11 cellular contexts compared by ENCODE assay signal in genomic region chr12:62802981-62803380, GRCh38.
DNase-seq lines count a peak whose midpoint lies in the region; ATAC-seq and TF ChIP-seq lines count a peak whose summit lies in the region.
"Had no signal": no experiment of that assay in that cellular context is flagged by ENCODE, and none has a peak within 500 bp of the region (broad histone marks: within the 10 kb centered on the region; RNA-seq: fewer than 3 reads in every experiment).

No MANE protein-coding gene starts in this region.

- H3K79me2 ChIP-seq in mammary epithelial cell (ENCODE audit: insufficient read depth, low read length) = no peaks in the 10 kb centered on the region

- BruUV-seq in mammary epithelial cell (replicated peaks; lab: Mats Ljungman, UMichigan) = no TSS peak

- H4K20me1 ChIP-seq in mammary epithelial cell (ENCODE audit: insufficient read depth, low read length) = no peaks in the 10 kb centered on the region

- H3K4me1 ChIP-seq in mammary epithelial cell (ENCODE audit: insufficient read depth, low read length) (peaks cover 7% of the 10 kb centered on the region), breast epithelium (no peaks in the 10 kb centered on the region)
- H3K4me1 ChIP-seq: left lung had no signal

- no peak overlapping the region for H3K4me2 ChIP-seq in mammary epithelial cell (ENCODE audit: insufficient read depth, low read depth, low read length)

- dilution Hi-C loops in mammary epithelial cell (cut with HindIII; ENCODE audit: low sequenced_read_pairs) = no loop called here

- DNase-seq in mammary epithelial cell (no peak), breast epithelium (ENCODE audit: low spot score in 2 of 2) (no peak), NCI-H69 (lab: John Stamatoyannopoulos, UW) (peak; percentile 26), chondrocyte (ENCODE audit: low spot score) (no peak), NCI-H2081 treated with DMSO at 0.1 percent for 48 hours (lab: John Stamatoyannopoulos, UW) (no peak)
- DNase-seq in activated T-cell treated with anti-CD3 and anti-CD28 coated beads, Interleukin-2, amount 50 U/mL, for 4 hours = no peak
- DNase-seq: activated naive CD4-positive, alpha-beta T cell treated with anti-CD3 and anti-CD28 coated beads, Interleukin-2, amount 10 ng/mL, durations not matched to agents 7 days and 5 days; KBM-7; left lung had no signal

- H3K27ac ChIP-seq in mammary epithelial cell (ENCODE audit: insufficient read depth, low read depth, low read length) = no peak overlapping the region
- no peak overlapping the region for H3K27ac ChIP-seq in breast epithelium
- H3K27ac ChIP-seq: left lung had no signal

- H3K36me3 Mint-ChIP-seq in chondrocyte (ENCODE audit: low read depth) = no peaks in the 10 kb centered on the region
- no peaks in the 10 kb centered on the region for H3K36me3 Mint-ChIP-seq in activated T-cell treated with anti-CD3 and anti-CD28 coated beads, Interleukin-2, amount 50 U/mL, for 4 hours (ENCODE audit: insufficient read depth)
- H3K36me3 Mint-ChIP-seq: activated naive CD4-positive, alpha-beta T cell treated with anti-CD3 and anti-CD28 coated beads, Interleukin-2, amount 10 ng/mL, durations not matched to agents 7 days and 5 days had no signal

- H3K36me3 ChIP-seq in mammary epithelial cell (ENCODE audit: insufficient read depth, low read length) (no peaks in the 10 kb centered on the region), breast epithelium (no peaks in the 10 kb centered on the region)

- no peak overlapping the region for H3K4me3 ChIP-seq in mammary epithelial cell (replicated peaks in 1 of 3; ENCODE audit: insufficient read depth in 1 of 3, low read depth in 2 of 3, low read length in 3 of 3)
- H3K4me3 ChIP-seq in breast epithelium = no peak overlapping the region
- H3K4me3 ChIP-seq: left lung had no signal

- TF ChIP-seq CTCF in mammary epithelial cell (conservative IDR thresholded peaks at IDR 0.05 in 1 of 2, IDR thresholded peaks at IDR 0.05 in 1 of 2; ENCODE audit: extremely low read depth in 1 of 2, insufficient read depth in 1 of 2, low read depth in 1 of 2, low read length in 2 of 2) (no peak), breast epithelium (IDR thresholded peaks at IDR 0.05) (no peak), chondrocyte (IDR thresholded peaks at IDR 0.05) (peak; percentile 69)

- no peak for ATAC-seq in GM19467 (IDR thresholded peaks at IDR 0.05; ENCODE audit: unreplicated experiment)
- ATAC-seq in HG03025 (IDR thresholded peaks at IDR 0.05; ENCODE audit: low FRiP score, unreplicated experiment) = no peak
- ATAC-seq in activated T-cell treated with anti-CD3 and anti-CD28 coated beads, Interleukin-2, amount 50 U/mL, for 4 hours = no peak
- ATAC-seq: left lung had no signal

- H2AFZ ChIP-seq in mammary epithelial cell (ENCODE audit: low read depth, low read length) = peak overlapping the region; percentile 66

- no peaks in the 10 kb centered on the region for H3K27me3 Mint-ChIP-seq in chondrocyte (ENCODE audit: low read depth)
- no peaks in the 10 kb centered on the region for H3K27me3 Mint-ChIP-seq in activated T-cell treated with anti-CD3 and anti-CD28 coated beads, Interleukin-2, amount 50 U/mL, for 4 hours (ENCODE audit: low read depth)

- H3K9me3 ChIP-seq in mammary epithelial cell (replicated peaks; ENCODE audit: insufficient read depth, low read length) (no peaks in the 10 kb centered on the region), breast epithelium (no peaks in the 10 kb centered on the region)
- H3K9me3 ChIP-seq: left lung had no signal

- intact Hi-C loops in mammary epithelial cell (cut with micrococcal nuclease) = no loop called here
- intact Hi-C loops in breast epithelium (cut with DNase I; ENCODE audit: low total_unique reads) = no loop called here

- no peaks in the 10 kb centered on the region for H3K9me3 Mint-ChIP-seq in chondrocyte (ENCODE audit: low read depth)
- no peaks in the 10 kb centered on the region for H3K9me3 Mint-ChIP-seq in activated T-cell treated with anti-CD3 and anti-CD28 coated beads, Interleukin-2, amount 50 U/mL, for 4 hours
- H3K9me3 Mint-ChIP-seq: activated naive CD4-positive, alpha-beta T cell treated with anti-CD3 and anti-CD28 coated beads, Interleukin-2, amount 10 ng/mL, durations not matched to agents 7 days and 5 days had no signal

- CTCF ChIA-PET in mammary epithelial cell (lab: Charles Lee; ENCODE audit: low non-redundant PET) = no interaction called here

- 95% methylated on average over 4 of the region's 4 CpGs for WGBS in mammary epithelial cell (ENCODE audit: low coverage, missing lambda C conversion rate)

- no peak for TF ChIP-seq POLR2A in breast epithelium (IDR thresholded peaks at IDR 0.05)

- peaks cover 6% of the 10 kb centered on the region for H3K4me1 Mint-ChIP-seq in chondrocyte (ENCODE audit: low read depth)
- H3K4me1 Mint-ChIP-seq in activated T-cell treated with anti-CD3 and anti-CD28 coated beads, Interleukin-2, amount 50 U/mL, for 4 hours (ENCODE audit: low read depth) = no peaks in the 10 kb centered on the region
- H3K4me1 Mint-ChIP-seq: activated naive CD4-positive, alpha-beta T cell treated with anti-CD3 and anti-CD28 coated beads, Interleukin-2, amount 10 ng/mL, durations not matched to agents 7 days and 5 days had no signal

- H3K4me3 Mint-ChIP-seq in chondrocyte (ENCODE audit: unreplicated experiment) = no peak overlapping the region
- H3K4me3 Mint-ChIP-seq in activated T-cell treated with anti-CD3 and anti-CD28 coated beads, Interleukin-2, amount 50 U/mL, for 4 hours = no peak overlapping the region
- H3K4me3 Mint-ChIP-seq: activated naive CD4-positive, alpha-beta T cell treated with anti-CD3 and anti-CD28 coated beads, Interleukin-2, amount 10 ng/mL, durations not matched to agents 7 days and 5 days had no signal

- in situ Hi-C loops in mammary epithelial cell (cut with MboI; ENCODE audit: low sequenced_read_pairs in 2 of 2) = loop anchor here (5.0 to 10.0 kb wide), 2 partner anchors 366 to 368 kb away; no protein-coding TSS in a partner anchor

- no peak overlapping the region for H3K9ac ChIP-seq in mammary epithelial cell (ENCODE audit: insufficient read depth, low read length)

- H3K27ac Mint-ChIP-seq in chondrocyte (ENCODE audit: unreplicated experiment) = no peak overlapping the region
- H3K27ac Mint-ChIP-seq: activated naive CD4-positive, alpha-beta T cell treated with anti-CD3 and anti-CD28 coated beads, Interleukin-2, amount 10 ng/mL, durations not matched to agents 7 days and 5 days had no signal

- H3K27me3 ChIP-seq in mammary epithelial cell (ENCODE audit: insufficient read depth, low read length) (no peaks in the 10 kb centered on the region), breast epithelium (no peaks in the 10 kb centered on the region)
- H3K27me3 ChIP-seq: left lung had no signal
